Comparison of ENCODE assay signal across 13 cellular contexts in genomic region chr16:85928411-85928820, GRCh38. TPM values are rescaled to one million over a fixed set of nuclear protein-coding genes. Genes with fewer than 3 reads are reported as not detected.
DNase-seq lines count a peak whose midpoint lies in the region; ATAC-seq, FAIRE-seq and TF ChIP-seq lines count a peak whose summit lies in the region.
"Had no signal": no experiment of that assay in that cellular context is flagged by ENCODE, and none has a peak within 500 bp of the region (broad histone marks: within the 10 kb centered on the region; RNA-seq: fewer than 3 reads in every experiment).

No MANE protein-coding gene starts in this region.

- no peak for FAIRE-seq in H1 (lab: Jason Lieb, UNC)

- no peak for TF ChIP-seq POLR2A in H1 (IDR thresholded peaks at IDR 0.05; ENCODE audit: control extremely low read depth in 1 of 2, low read depth in 2 of 2, low read length in 2 of 2)

- in situ Hi-C loops in HAP-1 (cut with MboI; ENCODE audit: low sequenced_read_pairs), result no loop called here

- no peaks in the 10 kb centered on the region for H3K23me2 ChIP-seq in H1 (ENCODE audit: low read depth, low read length)

- H2AFZ ChIP-seq in H1 (ENCODE audit: low read length), result no peak overlapping the region
- no peak overlapping the region for H2AFZ ChIP-seq in osteoblast (ENCODE audit: low read length)

- H3K36me3 ChIP-seq in DOHH2 (ENCODE audit: control insufficient read depth, low read length) (no peaks in the 10 kb centered on the region; the same call in 1 of the 2 replicates), H1 (ENCODE audit: control insufficient read depth in 2 of 4, insufficient read depth in 4 of 4, low read length in 3 of 4) (no peaks in the 10 kb centered on the region), osteoblast (ENCODE audit: insufficient read depth, low read length) (no peaks in the 10 kb centered on the region), HAP-1 (replicated peaks) (no peaks in the 10 kb centered on the region)

- no peak overlapping the region for H3K18ac ChIP-seq in H1 (ENCODE audit: extremely low read depth, low read length)

- H3K4me3 ChIP-seq in DOHH2 (ENCODE audit: low read length) (peak overlapping the region; percentile 43), H1 (ENCODE audit: extremely low read depth in 1 of 4, insufficient read depth in 2 of 4, low read depth in 3 of 4, low read length in 4 of 4) (no peak overlapping the region), osteoblast (ENCODE audit: insufficient read depth, low read length) (no peak overlapping the region), HAP-1 (no peak overlapping the region)

- no peaks in the 10 kb centered on the region for H3K79me1 ChIP-seq in H1 (ENCODE audit: low read depth, low read length)

- H3K27me3 ChIP-seq in DOHH2 (ENCODE audit: control insufficient read depth, low read length), result no peaks in the 10 kb centered on the region
- H3K27me3 ChIP-seq in H1 (replicated peaks in 1 of 4; ENCODE audit: control insufficient read depth in 3 of 4, extremely low read depth in 1 of 4, insufficient read depth in 3 of 4, low read length in 3 of 4), result 0 out of 7 replicates have a peak, but pooled peaks cover 0 to 2% (median 0%) of the 10 kb centered on the region in 4 experiments
- peaks cover 24% of the 10 kb centered on the region for H3K27me3 ChIP-seq in osteoblast (ENCODE audit: insufficient read depth, low read length)
- H3K27me3 ChIP-seq in HAP-1 (ENCODE audit: low read depth), result peaks cover 19% of the 10 kb centered on the region

- no peaks in the 10 kb centered on the region for H3K9me2 ChIP-seq in DOHH2 (replicated peaks; ENCODE audit: control insufficient read depth, low read length)

- POLR2A ChIA-PET in H1 (lab: Charles Lee; ENCODE audit: partially characterized antibody), result no interaction called here

- H4K5ac ChIP-seq in H1 (ENCODE audit: insufficient read length, low read depth, low read length), result no peak overlapping the region

- WGBS in H1 (ENCODE audit: extremely low coverage in 1 of 2, insufficient coverage in 1 of 2, insufficient read length in 1 of 2, insufficient replicate concordance in 2 of 2, low coverage in 1 of 2, low lambda C conversion rate in 2 of 2, missing lambda C conversion rate in 1 of 2), 2 experiments, result 96% methylated on average over 9 of the region's 10 CpGs; no CpG with 5 or more reads in 1 of the 2 experiments

- H2BK5ac ChIP-seq in H1 (ENCODE audit: low read depth, low read length), result no peak overlapping the region

- no peak overlapping the region for H3K4ac ChIP-seq in H1 (replicated peaks; ENCODE audit: insufficient read length, low read depth, low read length)

- 0 out of 2 replicates have a peak overlapping the region, but pooled peaks have one; percentile 62 for H4K8ac ChIP-seq in H1 (ENCODE audit: extremely low read depth, insufficient read depth, low read length)

- H3K4me2 ChIP-seq in DOHH2 (ENCODE audit: low read length) (peak overlapping the region; percentile 62), H1 (ENCODE audit: insufficient read depth in 1 of 2, low read depth in 2 of 2, low read length in 2 of 2) (no peak overlapping the region), osteoblast (ENCODE audit: insufficient read depth, low read length) (no peak overlapping the region)

- no peak overlapping the region for H2BK15ac ChIP-seq in H1 (ENCODE audit: low read length)

- peaks cover 22% of the 10 kb centered on the region for H3F3A ChIP-seq in DOHH2 (ENCODE audit: control insufficient read depth, insufficient read depth)

- H3K27ac ChIP-seq in DOHH2 (ENCODE audit: low read depth, low read length), result peak overlapping the region; percentile 59
- H3K27ac ChIP-seq in H1 (ENCODE audit: low read depth, low read length), result no peak overlapping the region
- H3K27ac ChIP-seq in osteoblast (ENCODE audit: low read depth, low read length), result no peak overlapping the region

- H3K9ac ChIP-seq in H1 (replicated peaks in 1 of 4; ENCODE audit: extremely low read depth in 1 of 4, low read depth in 3 of 4, low read length in 3 of 4), result no peak overlapping the region

- no peak overlapping the region for H3K14ac ChIP-seq in H1 (ENCODE audit: insufficient read length)

- H4K91ac ChIP-seq in H1 (replicated peaks; ENCODE audit: insufficient read length, low read length), result no peak overlapping the region

- no peak overlapping the region for H2BK120ac ChIP-seq in H1 (replicated peaks; ENCODE audit: low read depth, low read length)

- DNase-seq in MV-4-11 (lab: John Stamatoyannopoulos, UW) (peak; percentile 99), H1 (ENCODE audit: low read depth in 1 of 2, low spot score in 2 of 2) (no peak), osteoblast (ENCODE audit: insufficient read length, low spot score, missing footprints) (peak; percentile 31), HAP-1 (ENCODE audit: low spot score in 2 of 2) (no peak), omental fat pad (ENCODE audit: low spot score) (no peak), superior temporal gyrus (ENCODE audit: extremely low spot score) (no peak), HK-2 (ENCODE audit: unreplicated experiment) (no peak)
- DNase-seq: activated CD4-positive, alpha-beta memory T cell treated with anti-CD3 and anti-CD28 coated beads, Interleukin-2, amount 10 ng/mL, durations not matched to agents 7 days and 5 days; DMS53; GOT3; NCI-H2107 had no signal

- no peaks in the 10 kb centered on the region for H3K79me2 ChIP-seq in DOHH2 (ENCODE audit: control insufficient read depth, low read length)
- no peaks in the 10 kb centered on the region for H3K79me2 ChIP-seq in H1 (ENCODE audit: control insufficient read depth in 1 of 2, insufficient read depth in 2 of 2, low read length in 2 of 2)
- H3K79me2 ChIP-seq in osteoblast (ENCODE audit: insufficient read depth, low read length), result no peaks in the 10 kb centered on the region

- H3K23ac ChIP-seq in H1 (ENCODE audit: insufficient read length), result no peak overlapping the region

- no peak for TF ChIP-seq EP300 in H1 (IDR thresholded peaks at IDR 0.05; ENCODE audit: borderline replicate concordance in 1 of 2, low read depth in 2 of 2, low read length in 2 of 2)

- no peak overlapping the region for H2BK20ac ChIP-seq in H1 (ENCODE audit: low read length)

- no peaks in the 10 kb centered on the region for H4K20me1 ChIP-seq in DOHH2 (ENCODE audit: control insufficient read depth, insufficient read depth, low read depth, low read length)
- no peaks in the 10 kb centered on the region for H4K20me1 ChIP-seq in H1 (replicated peaks in 1 of 2; ENCODE audit: control insufficient read depth in 1 of 2, insufficient read depth in 2 of 2, low read length in 2 of 2)
- no peaks in the 10 kb centered on the region for H4K20me1 ChIP-seq in osteoblast (ENCODE audit: insufficient read depth, low read length)

- H3K4me1 ChIP-seq in DOHH2 (ENCODE audit: control insufficient read depth, low read length) (peaks cover 68% of the 10 kb centered on the region), H1 (replicated peaks in 1 of 4; ENCODE audit: control insufficient read depth in 3 of 4, insufficient read depth in 4 of 4, low read length in 3 of 4) (no peaks in the 10 kb centered on the region; a peak in 1 of 7 replicates), osteoblast (ENCODE audit: insufficient read depth, low read length) (no peaks in the 10 kb centered on the region), HAP-1 (no peaks in the 10 kb centered on the region)

- no peaks in the 10 kb centered on the region for H3K9me3 ChIP-seq in DOHH2 (ENCODE audit: control insufficient read depth, insufficient read depth, low read length)
- no peaks in the 10 kb centered on the region for H3K9me3 ChIP-seq in H1 (ENCODE audit: insufficient read depth in 2 of 2, low read depth in 1 of 2, low read length in 1 of 2)
- no peaks in the 10 kb centered on the region for H3K9me3 ChIP-seq in osteoblast (ENCODE audit: low read depth, low read length)
- no peaks in the 10 kb centered on the region for H3K9me3 ChIP-seq in HAP-1

- no peak for TF ChIP-seq RAD21 in H1 (IDR thresholded peaks at IDR 0.05 in 1 of 2, conservative IDR thresholded peaks at IDR 0.05 in 1 of 2; ENCODE audit: low read depth in 2 of 2, low read length in 2 of 2)

- no peak overlapping the region for H2BK12ac ChIP-seq in H1 (ENCODE audit: low read depth, low read length)

- H2AK5ac ChIP-seq in H1 (ENCODE audit: low read depth, low read length), result no peak overlapping the region

- no peak overlapping the region for H3K56ac ChIP-seq in H1 (replicated peaks; ENCODE audit: insufficient read length, low read depth, low read length)

- TF ChIP-seq CTCF in DOHH2 (IDR thresholded peaks at IDR 0.05; ENCODE audit: low read depth, low read length, poor library complexity, severe bottlenecking), result no peak
- TF ChIP-seq CTCF in H1 (IDR thresholded peaks at IDR 0.05; ENCODE audit: control extremely low read depth in 1 of 3, insufficient read depth in 1 of 3, low read depth in 1 of 3, low read length in 3 of 3), result no peak
- no peak for TF ChIP-seq CTCF in osteoblast (IDR thresholded peaks at IDR 0.05; ENCODE audit: extremely low read depth, low read depth, low read length)
- TF ChIP-seq CTCF in omental fat pad (IDR thresholded peaks at IDR 0.05), result no peak

- ATAC-seq in omental fat pad (ENCODE audit: low FRiP score), result no peak
- ATAC-seq: esophagus mucosa had no signal

- CTCF ChIA-PET in H1 (lab: Charles Lee; ENCODE audit: partially characterized antibody), result interaction anchor here (1.2 to 6.4 kb wide), 5 partner anchors 10 to 107 kb away, joined by 3 to 52 read pairs (median 14); no protein-coding TSS in a partner anchor

TF ChIP-seq in H1, 55 proteins besides CTCF, POLR2A, EP300 and RAD21 (continues in another document):
- no peak for TF ChIP-seq SAP30 (IDR thresholded peaks at IDR 0.05; ENCODE audit: insufficient read depth, insufficient replicate concordance, low read length)
- no peak for TF ChIP-seq NRF1 (IDR thresholded peaks at IDR 0.05; ENCODE audit: low read depth, low read length)
- no peak for TF ChIP-seq EZH2 (IDR thresholded peaks at IDR 0.05; ENCODE audit: low read depth, low read length, severe bottlenecking)
- no peak for TF ChIP-seq CBX5 (IDR thresholded peaks at IDR 0.05; ENCODE audit: low read depth, low read length)
- no peak for TF ChIP-seq YY1 (IDR thresholded peaks at IDR 0.05; ENCODE audit: low read depth, low read length)

RNA-seq across cellular contexts. Expression of gene IRF8, which starts 29.5 kb away (rescaled TPM):
- 0.96 and 2.0 TPM in 2 replicates for total RNA-seq in H1 (2021; fragmentation: NEBNext Ultra II Directional; extraction: Animal tissue kit (Norgen Biotek cat#: 25700))
- polyA plus RNA-seq in H1 (2011; rRNA removed), result 0.35 and 0.72 TPM in 2 replicates
- polyA plus RNA-seq in H1 (2011; cell fraction: cytosol; rRNA removed), result 0.54 TPM
- polyA plus RNA-seq in H1 (2011; cell fraction: nucleus; rRNA removed), result 0.80 TPM
- 0.37 to 0.72 TPM (median 0.53 TPM) in 4 replicates for polyA plus RNA-seq in H1 (2012, experiment 1 of 2)
- 0.12 TPM for polyA plus RNA-seq in H1 (2012, experiment 2 of 2)
- polyA plus RNA-seq in H1 (2013, experiment 1 of 2), result 0.34 TPM
- polyA plus RNA-seq in H1 (2013, experiment 2 of 2), result 0.37 TPM
- polyA minus RNA-seq in H1 (2011; rRNA and poly(A)+ RNA removed), result 0.88 and 1.3 TPM in 2 replicates
- polyA minus RNA-seq in H1 (2011; cell fraction: cytosol; rRNA and poly(A)+ RNA removed), result not detected
- polyA minus RNA-seq in H1 (2011; cell fraction: nucleus; rRNA and poly(A)+ RNA removed), result 0.30 TPM
- total RNA-seq in osteoblast, result under 0.01 and 0.36 TPM in 2 replicates
- total RNA-seq in omental fat pad, result 100 to 1,000 TPM in 1 of 4 donors, 10 to 100 TPM in 3; 32.5 to 134 (median 65.8) TPM

Comparison
In these comparisons a context has a peak if more than half of its experiments do, and no peak if none do; other contexts are left out.
1. DNase-seq: peak in MV-4-11 (single experiment) and osteoblast (single experiment); none in H1 (0 of 2), HAP-1 (0 of 2), omental fat pad (single experiment), superior temporal gyrus (single experiment) and HK-2 (single experiment).
2. RNA of gene IRF8, which starts 29.5 kb away (total RNA-seq): 32.5 to 134 TPM in omental fat pad; 0.96 to 2.0 TPM in H1 and under 0.01 to 0.36 TPM in osteoblast; every median in the first group is over 10 times any median in the second.